ENCODE assay signal across 1 cellular context in the genomic region with DNA sequence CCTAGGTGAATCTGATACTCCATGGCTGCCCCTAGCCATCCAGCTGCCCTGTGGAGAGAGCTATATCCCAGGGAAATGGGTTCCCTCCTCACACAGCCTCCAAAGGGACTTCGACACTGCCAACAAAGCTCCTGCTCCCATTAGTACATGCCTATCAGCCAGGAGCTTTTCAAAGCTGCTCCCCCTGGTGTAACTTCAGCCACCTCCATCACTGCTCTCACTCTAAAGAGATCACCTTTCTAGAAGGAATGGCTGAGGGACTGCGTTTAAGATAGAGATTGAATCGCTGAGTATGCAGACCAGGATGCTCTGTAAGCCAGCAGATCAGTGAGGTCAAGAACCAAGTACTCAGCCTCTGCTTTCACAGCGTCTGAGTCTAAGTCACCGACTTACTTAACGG.
TF ChIP-seq lines count a peak whose summit lies in the region.

No MANE protein-coding gene starts in this region.

TF ChIP-seq in endothelial cell of umbilical vein, 7 proteins besides CTCF, POLR2A, EP300 and RAD21 (continued from another document):
- TF ChIP-seq JUN (IDR thresholded peaks at IDR 0.05; ENCODE audit: borderline replicate concordance, insufficient read depth, insufficient read length, low read depth): no peak
- TF ChIP-seq, protein P1, sequence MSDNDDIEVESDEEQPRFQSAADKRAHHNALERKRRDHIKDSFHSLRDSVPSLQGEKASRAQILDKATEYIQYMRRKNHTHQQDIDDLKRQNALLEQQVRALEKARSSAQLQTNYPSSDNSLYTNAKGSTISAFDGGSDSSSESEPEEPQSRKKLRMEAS (IDR thresholded peaks at IDR 0.05; ENCODE audit: insufficient read depth, insufficient read length): no peak
- TF ChIP-seq FOS (IDR thresholded peaks at IDR 0.05; ENCODE audit: borderline replicate concordance, insufficient read depth, low read length): no peak
- TF ChIP-seq GATA2 (IDR thresholded peaks at IDR 0.05; ENCODE audit: insufficient read depth, insufficient read length, low read depth, low read length): no peak
- no peak for TF ChIP-seq POLR2AphosphoS5 (IDR thresholded peaks at IDR 0.05; ENCODE audit: insufficient read depth, low read depth, low read length)
